ENCODE assay signal across 12 cellular contexts in the genomic region with DNA sequence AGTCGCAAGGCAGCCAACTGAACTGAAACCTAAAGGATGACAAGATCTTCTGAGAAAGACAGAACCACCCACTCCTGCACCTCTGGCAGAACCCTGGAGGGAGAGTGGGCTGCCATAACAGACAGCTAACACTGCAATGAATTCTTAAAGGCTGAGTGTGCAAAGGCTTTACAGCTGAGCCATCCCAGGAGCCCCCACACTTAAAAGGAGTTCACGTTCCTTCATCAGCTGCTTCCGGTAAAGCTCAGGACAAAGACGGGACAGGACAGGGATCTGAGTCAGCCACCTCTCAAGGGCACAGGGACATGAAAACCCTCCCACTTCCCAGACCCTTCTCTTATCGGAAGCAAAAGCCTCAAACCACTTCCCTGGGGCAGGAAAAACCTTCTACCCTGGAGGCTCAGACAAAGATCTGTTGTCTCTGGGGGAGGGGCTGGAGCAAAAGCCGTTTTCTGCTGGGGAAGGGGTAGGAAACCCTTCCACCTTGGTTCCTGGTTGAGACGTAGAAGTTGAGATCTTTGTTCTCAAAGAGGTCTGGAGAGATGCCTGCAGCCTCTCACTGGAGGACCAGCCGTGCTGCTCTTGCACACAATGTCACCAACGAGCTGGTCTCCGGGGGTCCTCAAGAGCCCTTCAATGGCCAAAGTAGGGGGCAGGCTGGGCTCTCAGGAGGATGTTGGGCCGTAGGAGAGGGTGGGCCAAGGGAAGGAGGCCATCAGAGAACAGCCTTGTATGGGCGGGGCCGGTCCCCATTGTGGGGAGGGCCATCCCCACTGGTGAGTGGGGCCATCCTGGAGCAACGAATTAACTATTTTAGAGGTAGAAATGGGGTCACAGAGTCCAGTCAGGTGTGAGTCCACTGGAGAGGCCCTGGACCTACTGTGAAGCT.
DNase-seq lines count a peak whose midpoint lies in the region; TF ChIP-seq lines count a peak whose summit lies in the region.
"Had no signal": no experiment of that assay in that cellular context is flagged by ENCODE, and none has a peak within 500 bp of the region (broad histone marks: within the 10 kb centered on the region; RNA-seq: fewer than 3 reads in every experiment).

No MANE protein-coding gene starts in this region.

- H3K9me3 Mint-ChIP-seq in endothelial cell (ENCODE audit: unreplicated experiment), result no peaks in the 10 kb centered on the region

- peak overlapping the region; percentile 48 for H3K27ac Mint-ChIP-seq in endothelial cell (ENCODE audit: unreplicated experiment)
- H3K27ac Mint-ChIP-seq: activated B cell treated with CpG ODN at 0.5 μM for 24 hours, mesothelial cell of epicardium had no signal

- TF ChIP-seq POLR2A in sigmoid colon (IDR thresholded peaks at IDR 0.05), result no peak

- H3K27me3 ChIP-seq in sigmoid colon (peaks cover 0 to 42% (median 30%) of the 10 kb centered on the region in 3 donors), PC-9 (ENCODE audit: insufficient read depth, low read depth) (no peaks in the 10 kb centered on the region)

- no peak overlapping the region for H3K4me3 Mint-ChIP-seq in endothelial cell (ENCODE audit: unreplicated experiment)
- H3K4me3 Mint-ChIP-seq: activated B cell treated with CpG ODN at 0.5 μM for 24 hours, mesothelial cell of epicardium had no signal

- H3K79me2 ChIP-seq in PC-9 (ENCODE audit: low read depth), result no peaks in the 10 kb centered on the region

- POLR2A ChIA-PET in PC-9 (lab: Charles Lee; ENCODE audit: unreplicated experiment), result interaction anchor here (0.6 kb wide), 1 partner anchor 701 kb away, joined by 3 read pairs; no protein-coding TSS in a partner anchor

- H3K4me1 Mint-ChIP-seq in endothelial cell (ENCODE audit: unreplicated experiment), result peaks cover 12% of the 10 kb centered on the region

- DNase-seq in activated CD8-positive, alpha-beta memory T cell treated with anti-CD3 and anti-CD28 coated beads, Interleukin-2, amount 50 U/mL, for 48 hours, result peak; percentile 61
- no peak for DNase-seq in activated CD8-positive, alpha-beta memory T cell treated with anti-CD3 and anti-CD28 coated beads for 24 hours
- peak; percentile 26 for DNase-seq in OCI-M1 (lab: John Stamatoyannopoulos, UW)
- DNase-seq in endothelial cell (ENCODE audit: low spot score), result no peak
- DNase-seq in sigmoid colon, result peak; percentile 22
- DNase-seq in NAMALWA (ENCODE audit: low spot score), result no peak
- DNase-seq in PC-9, result no peak
- DNase-seq in HuH-7 (ENCODE audit: low spot score), result no peak
- DNase-seq: activated B cell treated with CpG ODN at 0.5 μM for 24 hours; effector CD4-positive, alpha-beta T cell; NCI-H2171 had no signal

- H3K4me3 ChIP-seq in sigmoid colon, result no peak overlapping the region
- H3K4me3 ChIP-seq in PC-9, result no peak overlapping the region

- H3K9me3 ChIP-seq in sigmoid colon (no peaks in the 10 kb centered on the region), PC-9 (ENCODE audit: insufficient read depth, low read depth) (no peaks in the 10 kb centered on the region)

- no TSS peak for BruUV-seq in PC-9 (replicated peaks; lab: Mats Ljungman, UMichigan)

- 43 to 50% methylated on average over 14 of the region's 14 CpGs for WGBS in sigmoid colon, 2 donors

- TF ChIP-seq EP300 in sigmoid colon (IDR thresholded peaks at IDR 0.05), result no peak

- H4K20me1 ChIP-seq in PC-9 (ENCODE audit: insufficient read depth), result no peaks in the 10 kb centered on the region

- no peaks in the 10 kb centered on the region for H3K9me2 ChIP-seq in PC-9 (ENCODE audit: insufficient read depth)

- peaks cover 0 to 13% (median 9%) of the 10 kb centered on the region in 4 donors for H3K4me1 ChIP-seq in sigmoid colon
- no peaks in the 10 kb centered on the region for H3K4me1 ChIP-seq in PC-9 (replicated peaks; ENCODE audit: insufficient read depth)

- peaks cover 1% of the 10 kb centered on the region for H3K27me3 Mint-ChIP-seq in endothelial cell (ENCODE audit: unreplicated experiment)

- TF ChIP-seq CTCF in endothelial cell (IDR thresholded peaks at IDR 0.05; ENCODE audit: unreplicated experiment) (no peak), sigmoid colon (IDR thresholded peaks at IDR 0.05) (no peak), PC-9 (conservative IDR thresholded peaks at IDR 0.05) (no peak)

- no peak overlapping the region for H3K27ac ChIP-seq in sigmoid colon
- H3K27ac ChIP-seq in PC-9, result no peak overlapping the region

- H3K4me2 ChIP-seq in PC-9, result no peak overlapping the region

- H2AFZ ChIP-seq in PC-9, result no peak overlapping the region

- H3K36me3 ChIP-seq in sigmoid colon (no peaks in the 10 kb centered on the region), PC-9 (ENCODE audit: low read depth) (no peaks in the 10 kb centered on the region)

- H3K36me3 Mint-ChIP-seq in endothelial cell (ENCODE audit: low read depth, unreplicated experiment), result no peaks in the 10 kb centered on the region
- H3K36me3 Mint-ChIP-seq: mesothelial cell of epicardium had no signal

- CTCF ChIA-PET in PC-9 (lab: Charles Lee), result interaction anchor here (0.6 to 0.9 kb wide), 2 partner anchors 15 to 16 kb away, joined by 3 to 4 read pairs; no protein-coding TSS in a partner anchor

- H3F3A ChIP-seq in PC-9 (ENCODE audit: insufficient read depth, low read depth), result no peaks in the 10 kb centered on the region

- intact Hi-C loops in sigmoid colon (cut with DNase I), result no loop called here
- intact Hi-C loops in PC-9 (cut with micrococcal nuclease; ENCODE audit: unreplicated experiment), result loop anchor here (10.0 kb wide), 1 partner anchor 114 kb away; no protein-coding TSS in a partner anchor

Comparison
In these comparisons a context has a peak if more than half of its experiments do, and no peak if none do; other contexts are left out.
1. DNase-seq: peak in activated CD8-positive, alpha-beta memory T cell treated with anti-CD3 and anti-CD28 coated beads, Interleukin-2, amount 50 U/mL, for 48 hours (single experiment), OCI-M1 (single experiment) and sigmoid colon (single experiment); none in activated CD8-positive, alpha-beta memory T cell treated with anti-CD3 and anti-CD28 coated beads for 24 hours (single experiment), endothelial cell (single experiment), NAMALWA (single experiment), PC-9 (0 of 2) and HuH-7 (single experiment).